In genomic region chr2:120905298-120905697, GRCh38 we compare ENCODE assay signal across 19 cellular contexts.
DNase-seq lines count a peak whose midpoint lies in the region; ATAC-seq and TF ChIP-seq lines count a peak whose summit lies in the region.
"Had no signal": no experiment of that assay in that cellular context is flagged by ENCODE, and none has a peak within 500 bp of the region (broad histone marks: within the 10 kb centered on the region; RNA-seq: fewer than 3 reads in every experiment).

No MANE protein-coding gene starts in this region.

- POLR2A ChIA-PET in RWPE1 (lab: Yijun Ruan, JAX; ENCODE audit: low non-redundant PET) = no interaction called here

- H3K36me3 Mint-ChIP-seq in HFFc6 (ENCODE audit: low read depth) (peaks cover 23% of the 10 kb centered on the region), brain (no peaks in the 10 kb centered on the region)
- H3K36me3 Mint-ChIP-seq: CD14-positive monocyte had no signal

- no peak overlapping the region for H3K9ac ChIP-seq in muscle layer of colon (ENCODE audit: low read length)

- H3K4me3 ChIP-seq in muscle layer of colon (ENCODE audit: low read depth in 1 of 2, low read length in 2 of 2) (no peak overlapping the region), upper lobe of right lung (no peak overlapping the region), gastrocnemius medialis (no peak overlapping the region)
- H3K4me3 ChIP-seq: MG63 had no signal

- ATAC-seq in upper lobe of right lung (no peak), gastrocnemius medialis (no peak)
- ATAC-seq: PC-3 had no signal

- DNase-seq in HFFc6 = no peak
- no peak for DNase-seq in upper lobe of right lung
- no peak for DNase-seq in OCI-M1 (lab: John Stamatoyannopoulos, UW)
- no peak for DNase-seq in gastrocnemius medialis
- no peak for DNase-seq in RWPE1 (ENCODE audit: low spot score)
- DNase-seq: COR-L47, DMS153, EL, MG63, NCI-H1092 treated with DMSO at 0.1 percent for 48 hours, NCI-H1694, NCI-H2107, NCI-H345, NCI-H526 treated with DMSO at 0.1 percent for 48 hours, PC-3 had no signal

- H3K4me1 ChIP-seq in muscle layer of colon (ENCODE audit: insufficient read depth, low read length) (peaks cover 27% of the 10 kb centered on the region), upper lobe of right lung (no peaks in the 10 kb centered on the region), gastrocnemius medialis (peaks cover 6 to 9% of the 10 kb centered on the region in 2 donors)

- H3K27ac ChIP-seq in muscle layer of colon (ENCODE audit: low read depth, low read length) (peak overlapping the region; percentile 36), upper lobe of right lung (peak overlapping the region; percentile 17), gastrocnemius medialis (no peak overlapping the region), RWPE1 (no peak overlapping the region)
- H3K27ac ChIP-seq: HL-60 had no signal

- TF ChIP-seq POLR2A in gastrocnemius medialis (IDR thresholded peaks at IDR 0.05) = no peak

- H3K9me3 ChIP-seq in muscle layer of colon (ENCODE audit: low read length) = no peaks in the 10 kb centered on the region
- H3K9me3 ChIP-seq in upper lobe of right lung = no peaks in the 10 kb centered on the region
- H3K9me3 ChIP-seq in gastrocnemius medialis = no peaks in the 10 kb centered on the region
- H3K9me3 ChIP-seq: MG63 had no signal

- peaks cover 54% of the 10 kb centered on the region for H3K4me1 Mint-ChIP-seq in HFFc6 (ENCODE audit: low read depth)
- peaks cover 78% of the 10 kb centered on the region for H3K4me1 Mint-ChIP-seq in brain
- H3K4me1 Mint-ChIP-seq: CD14-positive monocyte had no signal

- intact Hi-C loops in upper lobe of right lung (cut with DNase I) = no loop called here
- intact Hi-C loops in gastrocnemius medialis (cut with DNase I; ENCODE audit: low total_unique reads) = no loop called here

- CTCF ChIA-PET in RWPE1 (lab: Yijun Ruan, JAX) = no interaction called here

- H3K27me3 Mint-ChIP-seq in HFFc6 (ENCODE audit: insufficient read depth) = peaks cover 20% of the 10 kb centered on the region
- no peaks in the 10 kb centered on the region for H3K27me3 Mint-ChIP-seq in brain

- H3K36me3 ChIP-seq in muscle layer of colon (ENCODE audit: insufficient read depth, low read length) = no peaks in the 10 kb centered on the region
- H3K36me3 ChIP-seq in upper lobe of right lung = no peaks in the 10 kb centered on the region
- H3K36me3 ChIP-seq in gastrocnemius medialis = no peaks in the 10 kb centered on the region
- H3K36me3 ChIP-seq: MG63 had no signal

- H3K9me3 Mint-ChIP-seq in HFFc6 = no peaks in the 10 kb centered on the region
- peaks cover 0 to 3% (median 0%) of the 10 kb centered on the region in 5 experiments for H3K9me3 Mint-ChIP-seq in brain

- in situ Hi-C loops in gastrocnemius medialis (cut with MboI; ENCODE audit: low sequenced_read_pairs in 4 of 4) = no loop called here

- H3K27ac Mint-ChIP-seq in HFFc6 = peak overlapping the region; percentile 70; the same call in 1 of the 2 replicates
- H3K27ac Mint-ChIP-seq in brain = peak overlapping the region in 3 of 5 experiments; percentile 75 to 91 (median 87)
- H3K27ac Mint-ChIP-seq: CD14-positive monocyte had no signal

- H3K27me3 ChIP-seq in muscle layer of colon (ENCODE audit: control insufficient read depth in 1 of 2, insufficient read depth in 2 of 2, low read length in 2 of 2) = no peaks in the 10 kb centered on the region
- no peaks in the 10 kb centered on the region for H3K27me3 ChIP-seq in upper lobe of right lung
- H3K27me3 ChIP-seq in gastrocnemius medialis = no peaks in the 10 kb centered on the region
- H3K27me3 ChIP-seq: MG63 had no signal

- TF ChIP-seq CTCF in HFFc6 (IDR thresholded peaks at IDR 0.05) = no peak
- no peak for TF ChIP-seq CTCF in brain (conservative IDR thresholded peaks at IDR 0.05)
- TF ChIP-seq CTCF in upper lobe of right lung (IDR thresholded peaks at IDR 0.05) = no peak
- TF ChIP-seq CTCF in gastrocnemius medialis (IDR thresholded peaks at IDR 0.05 in 4 of 5, conservative IDR thresholded peaks at IDR 0.05 in 1 of 5) = no peak
- TF ChIP-seq CTCF in RWPE1 (conservative IDR thresholded peaks at IDR 0.05; ENCODE audit: low read depth) = no peak

- H3K4me3 Mint-ChIP-seq in HFFc6 (no peak overlapping the region), brain (no peak overlapping the region)
- H3K4me3 Mint-ChIP-seq: CD14-positive monocyte had no signal

Comparison
In these comparisons a context has a peak if more than half of its experiments do, and no peak if none do; other contexts are left out.
1. H3K27ac ChIP-seq: peak in muscle layer of colon (single experiment) and upper lobe of right lung (single experiment); none in gastrocnemius medialis (0 of 4) and RWPE1 (single experiment).